Comparison of ENCODE assay signal across 16 cellular contexts in genomic region chr5:95940758-95941682, GRCh38. TPM values are rescaled to one million over a fixed set of nuclear protein-coding genes. Genes with fewer than 3 reads are reported as not detected.
DNase-seq lines count a peak whose midpoint lies in the region; ATAC-seq and TF ChIP-seq lines count a peak whose summit lies in the region.
"Had no signal": no experiment of that assay in that cellular context is flagged by ENCODE, and none has a peak within 500 bp of the region (broad histone marks: within the 10 kb centered on the region; RNA-seq: fewer than 3 reads in every experiment).

No MANE protein-coding gene starts in this region.

- H3K27ac ChIP-seq in SK-N-SH (ENCODE audit: low read depth in 2 of 2, low read length in 1 of 2) (no peak overlapping the region), cingulate gyrus (ENCODE audit: low read depth, low read length) (peak overlapping the region; percentile 86), mesendoderm (ENCODE audit: low read depth, low read length) (no peak overlapping the region), substantia nigra (ENCODE audit: low read depth, low read length, poor library complexity, severe bottlenecking) (peak overlapping the region; percentile 93)
- H3K27ac ChIP-seq: coronary artery, skin epidermis, WERI-Rb-1 had no signal

- TF ChIP-seq EP300 in SK-N-SH (IDR thresholded peaks at IDR 0.05; ENCODE audit: borderline replicate concordance in 1 of 2, low read depth in 1 of 2, low read length in 1 of 2): no peak

- ATAC-seq in SK-N-SH treated with all-trans-retinoic acid at 6 μM for 48 hours: no peak
- ATAC-seq in activated naive CD8-positive, alpha-beta T cell treated with anti-CD3 and anti-CD28 coated beads, Interleukin-2, amount 50 U/mL, for 24 hours: no peak
- ATAC-seq: activated CD8-positive, alpha-beta memory T cell treated with anti-CD3 and anti-CD28 coated beads, Interleukin-2, amount 10 ng/mL, durations not matched to agents 7 days and 5 days; HCT116 had no signal

- H4K20me1 ChIP-seq in SK-N-SH (ENCODE audit: insufficient read depth): peaks cover 80% of the 10 kb centered on the region

- H2BK15ac ChIP-seq in mesendoderm (replicated peaks; ENCODE audit: low read depth): no peak overlapping the region

- H4K5ac ChIP-seq in mesendoderm (ENCODE audit: low read length): no peak overlapping the region

- DNase-seq in SK-N-SH (peak; percentile 8), mesendoderm (peak; percentile 78), substantia nigra (lab: John Stamatoyannopoulos, UW) (peak in 43 of 49 donors; percentile 13 to 80 (median 40)), COLO829 (ENCODE audit: low spot score) (no peak), UCSD-AML1 (lab: John Stamatoyannopoulos, UW; ENCODE audit: unreplicated experiment) (no peak)
- DNase-seq in activated naive CD8-positive, alpha-beta T cell treated with anti-CD3 and anti-CD28 coated beads, Interleukin-2, amount 50 U/mL, for 24 hours: no peak
- DNase-seq: 8988T; activated CD8-positive, alpha-beta memory T cell treated with anti-CD3 and anti-CD28 coated beads, Interleukin-2, amount 10 ng/mL, durations not matched to agents 7 days and 5 days; CD8-positive, alpha-beta memory T cell; WERI-Rb-1 had no signal

- CTCF ChIA-PET in SK-N-SH (lab: Yijun Ruan, JAX): interaction anchor here (1.0 to 1.8 kb wide), 2 partner anchors 10 to 19 kb away, joined by 4 to 6 read pairs; no protein-coding TSS in a partner anchor

- H3K27me3 ChIP-seq in SK-N-SH (ENCODE audit: insufficient read depth) (no peaks in the 10 kb centered on the region), mesendoderm (ENCODE audit: insufficient read depth, low read length, poor library complexity) (no peaks in the 10 kb centered on the region)

- H3K36me3 ChIP-seq in SK-N-SH (replicated peaks in 1 of 2; ENCODE audit: control insufficient read depth in 1 of 2, insufficient read depth in 2 of 2, low read length in 1 of 2): peaks cover 11 to 50% of the 10 kb centered on the region in 2 experiments
- no peaks in the 10 kb centered on the region for H3K36me3 ChIP-seq in mesendoderm (ENCODE audit: control insufficient read depth, insufficient read depth, low read length)
- H3K36me3 ChIP-seq: WERI-Rb-1 had no signal

- peaks cover 13% of the 10 kb centered on the region for H3F3A ChIP-seq in SK-N-SH (replicated peaks; ENCODE audit: insufficient read depth)

- H2BK120ac ChIP-seq in mesendoderm (ENCODE audit: low read depth, low read length): peak overlapping the region; percentile 4

- no peak overlapping the region for H3K23ac ChIP-seq in mesendoderm (ENCODE audit: low read length)

- H3K4me3 ChIP-seq in SK-N-SH (ENCODE audit: low read depth in 2 of 2, low read length in 1 of 2): no peak overlapping the region
- no peak overlapping the region for H3K4me3 ChIP-seq in mesendoderm (ENCODE audit: low read length)
- H3K4me3 ChIP-seq: coronary artery, skin epidermis had no signal

- H3K4me3 Mint-ChIP-seq in activated naive CD8-positive, alpha-beta T cell treated with anti-CD3 and anti-CD28 coated beads, Interleukin-2, amount 50 U/mL, for 24 hours: no peak overlapping the region
- H3K4me3 Mint-ChIP-seq: activated CD8-positive, alpha-beta memory T cell treated with anti-CD3 and anti-CD28 coated beads, Interleukin-2, amount 10 ng/mL, durations not matched to agents 7 days and 5 days; activated naive CD4-positive, alpha-beta T cell treated with anti-CD3 and anti-CD28 coated beads, Interleukin-2, amount 50 U/mL, for 24 hours; CD8-positive, alpha-beta memory T cell had no signal

- H3K56ac ChIP-seq in mesendoderm (ENCODE audit: low read length): no peak overlapping the region

- peak overlapping the region; percentile 68 for H3K18ac ChIP-seq in mesendoderm (ENCODE audit: low read length)

- POLR2A ChIA-PET in SK-N-SH (lab: Yijun Ruan, JAX): no interaction called here

- H3K9me2 ChIP-seq in SK-N-SH: no peaks in the 10 kb centered on the region

- no peak for TF ChIP-seq CTCF in SK-N-SH (IDR thresholded peaks at IDR 0.05)

- H3K36me3 Mint-ChIP-seq in activated naive CD8-positive, alpha-beta T cell treated with anti-CD3 and anti-CD28 coated beads, Interleukin-2, amount 50 U/mL, for 24 hours (ENCODE audit: low read depth): peaks cover 27% of the 10 kb centered on the region

- H3K9ac ChIP-seq in SK-N-SH (no peak overlapping the region), mesendoderm (ENCODE audit: low read length) (no peak overlapping the region)

- peaks cover 7% of the 10 kb centered on the region for H3K4me1 Mint-ChIP-seq in activated naive CD8-positive, alpha-beta T cell treated with anti-CD3 and anti-CD28 coated beads, Interleukin-2, amount 50 U/mL, for 24 hours

- H3K4me2 ChIP-seq in SK-N-SH (peak overlapping the region; percentile 33; the same call in 1 of the 2 replicates), mesendoderm (ENCODE audit: low read length) (no peak overlapping the region)

- H3K9me3 ChIP-seq in SK-N-SH: no peaks in the 10 kb centered on the region

- peaks cover 10% of the 10 kb centered on the region for H3K79me1 ChIP-seq in mesendoderm (ENCODE audit: low read length)

- no peak overlapping the region for H3K4ac ChIP-seq in mesendoderm (ENCODE audit: low read depth, low read length)

- no peaks in the 10 kb centered on the region for H3K27me3 Mint-ChIP-seq in activated naive CD8-positive, alpha-beta T cell treated with anti-CD3 and anti-CD28 coated beads, Interleukin-2, amount 50 U/mL, for 24 hours
- H3K27me3 Mint-ChIP-seq: activated CD8-positive, alpha-beta memory T cell treated with anti-CD3 and anti-CD28 coated beads, Interleukin-2, amount 10 ng/mL, durations not matched to agents 7 days and 5 days; activated naive CD4-positive, alpha-beta T cell treated with anti-CD3 and anti-CD28 coated beads, Interleukin-2, amount 50 U/mL, for 24 hours; CD8-positive, alpha-beta memory T cell had no signal

- 86% methylated on average over 3 of the region's 3 CpGs for WGBS in SK-N-SH (ENCODE audit: low lambda C conversion rate)
- no CpG with 5 or more reads among the region's 3 CpGs for whole genome bisulfite sequencing in mesendoderm (ENCODE audit: extremely low coverage, insufficient coverage, low lambda C conversion rate)

- H3K9me3 Mint-ChIP-seq in activated naive CD8-positive, alpha-beta T cell treated with anti-CD3 and anti-CD28 coated beads, Interleukin-2, amount 50 U/mL, for 24 hours: no peaks in the 10 kb centered on the region
- H3K9me3 Mint-ChIP-seq: activated naive CD4-positive, alpha-beta T cell treated with anti-CD3 and anti-CD28 coated beads, Interleukin-2, amount 50 U/mL, for 24 hours; CD8-positive, alpha-beta memory T cell had no signal

- H2AK5ac ChIP-seq in mesendoderm (ENCODE audit: low read length): no peak overlapping the region

- TF ChIP-seq RAD21 in SK-N-SH (IDR thresholded peaks at IDR 0.05; ENCODE audit: low read length): no peak

- no peak overlapping the region for H2BK5ac ChIP-seq in mesendoderm (ENCODE audit: low read length)

- H4K8ac ChIP-seq in mesendoderm (ENCODE audit: low read depth, low read length): no peak overlapping the region

- no peak overlapping the region for H2AFZ ChIP-seq in SK-N-SH (ENCODE audit: low read depth)

- H3K79me2 ChIP-seq in SK-N-SH (ENCODE audit: insufficient read depth): peaks cover 99% of the 10 kb centered on the region
- H3K79me2 ChIP-seq in mesendoderm (ENCODE audit: control insufficient read depth, insufficient read depth, low read length): peaks cover 14% of the 10 kb centered on the region

- peaks cover 0 to 16% of the 10 kb centered on the region in 2 experiments; a peak in 3 of 4 replicates for H3K4me1 ChIP-seq in SK-N-SH (ENCODE audit: control insufficient read depth in 1 of 2, insufficient read depth in 2 of 2, low read depth in 1 of 2, low read length in 1 of 2)
- H3K4me1 ChIP-seq in mesendoderm (ENCODE audit: control insufficient read depth, low read depth, low read length): peaks cover 4% of the 10 kb centered on the region

- H3K27ac Mint-ChIP-seq in activated naive CD8-positive, alpha-beta T cell treated with anti-CD3 and anti-CD28 coated beads, Interleukin-2, amount 50 U/mL, for 24 hours: no peak overlapping the region
- H3K27ac Mint-ChIP-seq: activated CD8-positive, alpha-beta memory T cell treated with anti-CD3 and anti-CD28 coated beads, Interleukin-2, amount 10 ng/mL, durations not matched to agents 7 days and 5 days; activated naive CD4-positive, alpha-beta T cell treated with anti-CD3 and anti-CD28 coated beads, Interleukin-2, amount 50 U/mL, for 24 hours; CD8-positive, alpha-beta memory T cell had no signal

TF ChIP-seq in SK-N-SH, 30 proteins besides CTCF, POLR2A, EP300 and RAD21 (continues in another document):
- no peak for TF ChIP-seq RXRA (IDR thresholded peaks at IDR 0.05; ENCODE audit: borderline replicate concordance, low read depth)
- TF ChIP-seq NRF1 (IDR thresholded peaks at IDR 0.05; ENCODE audit: low read depth, low read length): no peak
- no peak for TF ChIP-seq GABPA (IDR thresholded peaks at IDR 0.05; ENCODE audit: low read depth)
- TF ChIP-seq RFX5 (IDR thresholded peaks at IDR 0.05; ENCODE audit: low read length): no peak
- TF ChIP-seq TCF12 (IDR thresholded peaks at IDR 0.05): no peak
- no peak for TF ChIP-seq ELF1 (IDR thresholded peaks at IDR 0.05)
- TF ChIP-seq FOXM1 (IDR thresholded peaks at IDR 0.05; ENCODE audit: low read depth): no peak

TF ChIP-seq in SK-N-SH treated with all-trans-retinoic acid at 6 μM for 48 hours, 23 proteins besides CTCF, POLR2A, EP300 and RAD21:
- TF ChIP-seq CREB5 (CRISPR knock-in tag; IDR thresholded peaks at IDR 0.05; ENCODE audit: low read depth) (no peak), ZNF70 (CRISPR knock-in tag; IDR thresholded peaks at IDR 0.05) (no peak), ZC3H10 (CRISPR knock-in tag; IDR thresholded peaks at IDR 0.05) (no peak)

RNA-seq across cellular contexts. Expression of gene ELL2, which starts 20.6 kb away (rescaled TPM):
- polyA plus RNA-seq in SK-N-SH (2012; rRNA removed): 18.4 and 27.4 TPM in 2 replicates
- 22.3 and 24.9 TPM in 2 replicates for polyA plus RNA-seq in SK-N-SH (2012; cell fraction: cytosol; rRNA removed)
- 25.1 and 49.5 TPM in 2 replicates for polyA plus RNA-seq in SK-N-SH (2012; cell fraction: nucleus; rRNA removed)
- 43.9 TPM for polyA plus RNA-seq in mesendoderm (2013, experiment 1 of 2)
- 43.6 TPM for polyA plus RNA-seq in mesendoderm (2013, experiment 2 of 2)

Comparison
In these comparisons a context has a peak if more than half of its experiments do, and no peak if none do; other contexts are left out.
1. DNase-seq: peak in SK-N-SH (single experiment), mesendoderm (single experiment) and substantia nigra (43 of 49); none in COLO829 (single experiment), activated naive CD8-positive, alpha-beta T cell treated with anti-CD3 and anti-CD28 coated beads, Interleukin-2, amount 50 U/mL, for 24 hours (single experiment) and UCSD-AML1 (single experiment).
2. H3K27ac ChIP-seq: peak in cingulate gyrus (single experiment) and substantia nigra (single experiment); none in SK-N-SH (0 of 2) and mesendoderm (single experiment).